In the genomic region with DNA sequence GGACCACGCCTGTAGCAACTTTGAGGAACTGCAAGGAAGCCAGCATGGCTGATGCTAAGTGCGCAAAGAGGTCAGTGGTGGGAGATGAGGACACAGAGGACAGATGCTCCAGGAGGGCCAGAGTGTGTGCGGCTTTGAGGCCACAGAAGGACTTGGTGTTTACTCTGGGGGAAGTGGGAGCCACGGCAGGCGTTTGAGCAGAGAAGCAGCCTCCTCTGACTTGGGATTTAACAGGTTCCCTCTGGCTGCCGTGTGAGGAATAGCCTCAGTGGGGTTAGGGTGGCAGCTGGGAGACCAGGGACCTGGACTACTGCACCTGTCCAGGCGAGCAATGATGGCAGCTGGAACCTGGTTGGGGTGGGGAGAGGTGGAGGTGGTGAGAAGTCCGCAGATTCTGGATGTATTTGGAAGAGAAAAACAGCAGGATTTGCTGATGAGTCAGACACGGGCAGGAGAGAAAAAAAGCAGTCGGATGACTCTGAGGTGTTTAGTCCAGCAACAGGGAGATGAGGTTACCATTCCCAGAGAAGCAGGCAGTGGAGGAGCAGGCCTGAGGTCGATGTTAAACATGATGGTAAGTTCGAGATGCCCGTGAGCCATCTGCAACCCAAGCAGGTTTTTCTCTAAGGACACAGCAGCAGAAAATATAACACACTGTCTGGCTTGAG, we compare ENCODE assay signal across 8 cellular contexts.
A peak's percentile ranks its signal among the peaks of the same experiment; 100 is the strongest.
DNase-seq lines count a peak whose midpoint lies in the region; ATAC-seq and TF ChIP-seq lines count a peak whose summit lies in the region.

No MANE protein-coding gene starts in this region.

- H3K4me3 ChIP-seq in esophagus muscularis mucosa: no peak overlapping the region

- H3K36me3 ChIP-seq in esophagus muscularis mucosa: no peaks in the 10 kb centered on the region

- no peaks in the 10 kb centered on the region for H3K27me3 ChIP-seq in esophagus muscularis mucosa

- peak overlapping the region; percentile 82 to 88 (median 87) for H3K27ac ChIP-seq in esophagus muscularis mucosa (replicated peaks in 1 of 4)

- TF ChIP-seq POLR2A in esophagus muscularis mucosa (IDR thresholded peaks at IDR 0.05; ENCODE audit: low read depth): no peak

- intact Hi-C loops in esophagus muscularis mucosa (cut with DNase I): loop anchor here (5.0 kb wide), 1 partner anchor 63 kb away; no protein-coding TSS in a partner anchor
- intact Hi-C loops in sciatic nerve (cut with DNase I): no loop called here

- TF ChIP-seq EP300 in esophagus muscularis mucosa (IDR thresholded peaks at IDR 0.05): no peak

- ATAC-seq in sciatic nerve (peak; percentile 24), GM18870 (IDR thresholded peaks at IDR 0.05; ENCODE audit: unreplicated experiment) (no peak)

- no peaks in the 10 kb centered on the region for H3K9me3 ChIP-seq in esophagus muscularis mucosa

- TF ChIP-seq CTCF in esophagus muscularis mucosa (IDR thresholded peaks at IDR 0.05): peak; percentile 38 to 54 (median 54)

- 43% methylated on average over 13 of the region's 13 CpGs for WGBS in esophagus muscularis mucosa

- peak; percentile 83 for DNase-seq in EH (ENCODE audit: low read depth)
- peak; percentile 89 for DNase-seq in NCI-H69 (lab: John Stamatoyannopoulos, UW)
- DNase-seq in esophagus muscularis mucosa (ENCODE audit: extremely low spot score): no peak
- no peak for DNase-seq in sciatic nerve (ENCODE audit: low spot score)
- DNase-seq in activated CD8-positive, alpha-beta memory T cell treated with anti-CD3 and anti-CD28 coated beads, Interleukin-2, amount 50 U/mL, for 4 hours: no peak
- DNase-seq in AG08396 (ENCODE audit: low spot score): no peak
- no peak for DNase-seq in iPS-NIHi7 (ENCODE audit: extremely low spot score)

- peaks cover 20 to 39% (median 29%) of the 10 kb centered on the region in 4 donors for H3K4me1 ChIP-seq in esophagus muscularis mucosa

Comparison
In these comparisons a context has a peak if more than half of its experiments do, and no peak if none do; other contexts are left out.
1. DNase-seq: peak in EH (single experiment) and NCI-H69 (single experiment); none in esophagus muscularis mucosa (single experiment), sciatic nerve (single experiment), activated CD8-positive, alpha-beta memory T cell treated with anti-CD3 and anti-CD28 coated beads, Interleukin-2, amount 50 U/mL, for 4 hours (single experiment), AG08396 (single experiment) and iPS-NIHi7 (single experiment).